In genomic region chr11:6991227-6991626, GRCh38 we compare ENCODE assay signal across 21 cellular contexts. TPM values are rescaled to one million over a fixed set of nuclear protein-coding genes. Genes with fewer than 3 reads are reported as not detected.
"Had no signal": no experiment of that assay in that cellular context is flagged by ENCODE, and none has a peak within 500 bp of the region (broad histone marks: within the 10 kb centered on the region; RNA-seq: fewer than 3 reads in every experiment).

No MANE protein-coding gene starts in this region.

- H3K4me3 ChIP-seq: ascending aorta, lung, right atrium auricular region, thoracic aorta, upper lobe of right lung had no signal

- H3K36me3 ChIP-seq: ascending aorta, right atrium auricular region, thoracic aorta, upper lobe of right lung had no signal

- H3K9me3 ChIP-seq: ascending aorta, right atrium auricular region, thoracic aorta had no signal

- H3K27ac ChIP-seq: ascending aorta, right atrium auricular region, upper lobe of right lung had no signal

- H3K27me3 Mint-ChIP-seq: activated CD4-positive, alpha-beta T cell treated with anti-CD3 and anti-CD28 coated beads, Interleukin-2, amount 10 ng/mL, durations not matched to agents 7 days and 5 days; activated T-cell treated with anti-CD3 and anti-CD28 coated beads, Interleukin-2, amount 50 U/mL, for 24 hours; progenitor cell of endocrine pancreas had no signal

- H3K27me3 ChIP-seq: ascending aorta, right atrium auricular region, upper lobe of right lung had no signal

- H3K9me3 Mint-ChIP-seq: activated CD4-positive, alpha-beta T cell treated with anti-CD3 and anti-CD28 coated beads, Interleukin-2, amount 10 ng/mL, durations not matched to agents 7 days and 5 days; activated naive CD4-positive, alpha-beta T cell treated with anti-CD3 and anti-CD28 coated beads, Interleukin-2, amount 10 ng/mL, durations not matched to agents 7 days and 5 days; activated T-cell treated with anti-CD3 and anti-CD28 coated beads, Interleukin-2, amount 50 U/mL, for 24 hours had no signal

- H3K27ac Mint-ChIP-seq: activated CD4-positive, alpha-beta T cell treated with anti-CD3 and anti-CD28 coated beads, Interleukin-2, amount 10 ng/mL, durations not matched to agents 7 days and 5 days; activated CD8-positive, alpha-beta T cell treated with anti-CD3 and anti-CD28 coated beads, Interleukin-2, amount 10 ng/mL, durations not matched to agents 7 days and 5 days; activated naive CD4-positive, alpha-beta T cell treated with anti-CD3 and anti-CD28 coated beads, Interleukin-2, amount 10 ng/mL, durations not matched to agents 7 days and 5 days; activated T-cell treated with anti-CD3 and anti-CD28 coated beads, Interleukin-2, amount 50 U/mL, for 24 hours; progenitor cell of endocrine pancreas had no signal

- DNase-seq: activated CD4-positive, alpha-beta T cell treated with anti-CD3 and anti-CD28 coated beads, Interleukin-2, amount 10 ng/mL, durations not matched to agents 7 days and 5 days; activated CD8-positive, alpha-beta T cell treated with anti-CD3 and anti-CD28 coated beads, Interleukin-2, amount 10 ng/mL, durations not matched to agents 7 days and 5 days; activated effector memory CD4-positive, alpha-beta T cell treated with Interleukin-2 at 50 U/mL for 16 hours; activated naive CD4-positive, alpha-beta T cell treated with anti-CD3 and anti-CD28 coated beads, Interleukin-2, amount 10 ng/mL, durations not matched to agents 7 days and 5 days; activated T-cell treated with anti-CD3 and anti-CD28 coated beads, Interleukin-2, amount 50 U/mL, for 24 hours; cortex of kidney; effector CD4-positive, alpha-beta T cell; hippocampal formation; stimulated activated CD4-positive, alpha-beta T cell treated with anti-CD3 and anti-CD28 coated beads, Interleukin-12 subunit alpha, Interleukin-12 subunit beta, amount 100 ng/mL, for 4 hours; stimulated activated CD4-positive, alpha-beta T cell treated with anti-CD3 and anti-CD28 coated beads, Interleukin-2, amount 100 ng/mL, for 24 hours; T-helper 1 cell; T-helper 9 cell; upper lobe of right lung had no signal

- H3K4me1 Mint-ChIP-seq: activated CD4-positive, alpha-beta T cell treated with anti-CD3 and anti-CD28 coated beads, Interleukin-2, amount 10 ng/mL, durations not matched to agents 7 days and 5 days; activated naive CD4-positive, alpha-beta T cell treated with anti-CD3 and anti-CD28 coated beads, Interleukin-2, amount 10 ng/mL, durations not matched to agents 7 days and 5 days had no signal

- H3K36me3 Mint-ChIP-seq: activated naive CD4-positive, alpha-beta T cell treated with anti-CD3 and anti-CD28 coated beads, Interleukin-2, amount 10 ng/mL, durations not matched to agents 7 days and 5 days had no signal

- ATAC-seq: activated CD8-positive, alpha-beta T cell treated with anti-CD3 and anti-CD28 coated beads, Interleukin-2, amount 10 ng/mL, durations not matched to agents 7 days and 5 days; upper lobe of right lung had no signal

- H3K4me1 ChIP-seq: ascending aorta, right atrium auricular region, upper lobe of right lung had no signal

- H3K4me3 Mint-ChIP-seq: activated CD4-positive, alpha-beta T cell treated with anti-CD3 and anti-CD28 coated beads, Interleukin-2, amount 10 ng/mL, durations not matched to agents 7 days and 5 days; activated CD8-positive, alpha-beta T cell treated with anti-CD3 and anti-CD28 coated beads, Interleukin-2, amount 10 ng/mL, durations not matched to agents 7 days and 5 days; activated naive CD4-positive, alpha-beta T cell treated with anti-CD3 and anti-CD28 coated beads, Interleukin-2, amount 10 ng/mL, durations not matched to agents 7 days and 5 days; activated T-cell treated with anti-CD3 and anti-CD28 coated beads, Interleukin-2, amount 50 U/mL, for 24 hours; nephron had no signal

RNA-seq across cellular contexts. Expression of gene ZNF214, which starts 28.9 kb away (rescaled TPM):
- total RNA-seq: activated CD4-positive, alpha-beta T cell treated with anti-CD3 and anti-CD28 coated beads, Interleukin-2, amount 10 ng/mL, durations not matched to agents 7 days and 5 days; activated CD8-positive, alpha-beta T cell treated with anti-CD3 and anti-CD28 coated beads, Interleukin-2, amount 10 ng/mL, durations not matched to agents 7 days and 5 days; ascending aorta had no signal

RNA-seq across cellular contexts. Expression of gene NLRP14, which starts 29.1 kb away (rescaled TPM):
- total RNA-seq: ascending aorta, glomerular endothelial cell, omental fat pad, right atrium auricular region, thoracic aorta, upper lobe of right lung had no signal
